ENCODE assay signal across 15 cellular contexts in the genomic region with DNA sequence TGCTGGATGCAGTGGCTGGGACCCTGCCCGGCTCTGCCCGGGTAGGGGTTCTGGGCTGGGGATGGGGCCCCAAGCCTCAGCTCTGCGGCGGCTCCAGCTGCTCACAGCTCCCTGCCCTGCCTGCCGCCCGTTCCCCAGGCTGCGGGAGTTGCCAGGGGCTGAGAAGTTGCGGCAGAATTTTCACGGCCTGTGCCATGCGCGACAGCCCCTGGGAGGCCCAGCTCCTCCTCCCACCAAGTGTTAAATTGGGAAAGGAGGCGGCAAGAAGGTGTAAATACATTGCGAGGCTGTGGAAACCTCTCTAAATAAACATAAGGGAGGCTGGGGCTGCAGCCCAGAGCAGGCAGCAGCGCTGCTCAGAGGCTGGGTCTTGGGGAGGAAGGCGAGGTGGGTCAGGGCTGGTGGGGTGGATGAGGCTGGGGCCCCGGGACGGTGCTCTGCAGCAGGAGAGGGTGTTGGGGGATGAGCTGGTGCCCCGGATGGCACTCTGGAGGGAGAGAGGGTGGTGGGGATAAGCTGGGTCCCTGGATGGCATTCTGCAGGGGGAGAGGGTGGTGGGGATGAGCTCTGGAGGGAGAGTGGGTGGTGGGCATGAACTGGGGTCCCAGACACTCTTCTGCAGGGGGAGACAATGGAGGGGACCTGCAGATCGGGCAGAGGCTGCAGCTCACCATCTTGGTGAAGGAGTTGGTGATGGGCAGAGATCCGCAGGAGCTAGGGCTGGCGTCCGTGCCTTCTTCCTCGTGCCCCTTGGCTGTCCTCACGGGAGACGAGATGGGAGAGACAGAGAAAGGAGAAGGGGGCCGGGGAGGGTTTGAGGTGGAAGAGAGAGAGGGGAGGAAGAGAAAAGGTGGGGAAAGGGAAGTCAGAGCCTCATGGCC.
DNase-seq lines count a peak whose midpoint lies in the region; ATAC-seq and TF ChIP-seq lines count a peak whose summit lies in the region.
"Had no signal": no experiment of that assay in that cellular context is flagged by ENCODE, and none has a peak within 500 bp of the region (broad histone marks: within the 10 kb centered on the region; RNA-seq: fewer than 3 reads in every experiment).

No MANE protein-coding gene starts in this region.

- POLR2A ChIA-PET in activated naive CD8-positive, alpha-beta T cell treated with anti-CD3 and anti-CD28 coated beads, Interleukin-2, amount 10 ng/mL, durations not matched to agents 7 days and 5 days (lab: Charles Lee): no interaction called here

- no peak for ATAC-seq in activated naive CD8-positive, alpha-beta T cell treated with anti-CD3 and anti-CD28 coated beads, Interleukin-2, amount 10 ng/mL, durations not matched to agents 7 days and 5 days (ENCODE audit: low read depth)
- ATAC-seq in HG03442 (IDR thresholded peaks at IDR 0.05; ENCODE audit: unreplicated experiment): no peak
- no peak for ATAC-seq in HG03175 (IDR thresholded peaks at IDR 0.05; ENCODE audit: unreplicated experiment)
- ATAC-seq: esophagus mucosa had no signal

- H3K4me3 Mint-ChIP-seq in activated naive CD8-positive, alpha-beta T cell treated with anti-CD3 and anti-CD28 coated beads, Interleukin-2, amount 10 ng/mL, durations not matched to agents 7 days and 5 days: no peak overlapping the region
- H3K4me3 Mint-ChIP-seq in neural progenitor cell: no peak overlapping the region
- H3K4me3 Mint-ChIP-seq: CD4-positive, alpha-beta memory T cell; dendritic cell treated with granulocyte-macrophage colony-stimulating factor and Interleukin-4, amounts not matched to agents 40 ng/mL and 50 ng/mL, for 4 days had no signal

- H3K9me3 Mint-ChIP-seq in activated naive CD8-positive, alpha-beta T cell treated with anti-CD3 and anti-CD28 coated beads, Interleukin-2, amount 10 ng/mL, durations not matched to agents 7 days and 5 days: no peaks in the 10 kb centered on the region
- no peaks in the 10 kb centered on the region for H3K9me3 Mint-ChIP-seq in neural progenitor cell
- H3K9me3 Mint-ChIP-seq: CD4-positive, alpha-beta memory T cell; dendritic cell treated with granulocyte-macrophage colony-stimulating factor and Interleukin-4, amounts not matched to agents 40 ng/mL and 50 ng/mL, for 4 days had no signal

- peak overlapping the region; percentile 58 for H3K27ac Mint-ChIP-seq in activated naive CD8-positive, alpha-beta T cell treated with anti-CD3 and anti-CD28 coated beads, Interleukin-2, amount 10 ng/mL, durations not matched to agents 7 days and 5 days
- H3K27ac Mint-ChIP-seq in neural progenitor cell: no peak overlapping the region
- H3K27ac Mint-ChIP-seq: dendritic cell treated with granulocyte-macrophage colony-stimulating factor and Interleukin-4, amounts not matched to agents 40 ng/mL and 50 ng/mL, for 4 days had no signal

- H3K79me2 ChIP-seq in neural progenitor cell (ENCODE audit: low read depth): no peaks in the 10 kb centered on the region

- no peak overlapping the region for H2AFZ ChIP-seq in neural progenitor cell (replicated peaks)

- no peak overlapping the region for H3K27ac ChIP-seq in neural progenitor cell
- no peak overlapping the region for H3K27ac ChIP-seq in caudate nucleus (ENCODE audit: low read depth, low read length)
- H3K27ac ChIP-seq: upper lobe of left lung had no signal

- TF ChIP-seq CTCF in neural progenitor cell (IDR thresholded peaks at IDR 0.05): no peak

- peak overlapping the region; percentile 58 for H3K9ac ChIP-seq in neural progenitor cell

- H3K27me3 ChIP-seq in neural progenitor cell: no peaks in the 10 kb centered on the region
- H3K27me3 ChIP-seq: upper lobe of left lung had no signal

- no peaks in the 10 kb centered on the region for H3K9me3 ChIP-seq in neural progenitor cell (ENCODE audit: low read depth)
- H3K9me3 ChIP-seq: upper lobe of left lung had no signal

- H3K4me1 ChIP-seq in neural progenitor cell: no peaks in the 10 kb centered on the region
- H3K4me1 ChIP-seq: upper lobe of left lung had no signal

- no peaks in the 10 kb centered on the region for H3K27me3 Mint-ChIP-seq in activated naive CD8-positive, alpha-beta T cell treated with anti-CD3 and anti-CD28 coated beads, Interleukin-2, amount 10 ng/mL, durations not matched to agents 7 days and 5 days
- H3K27me3 Mint-ChIP-seq in neural progenitor cell (ENCODE audit: insufficient read depth, low read depth): peaks cover 11% of the 10 kb centered on the region
- H3K27me3 Mint-ChIP-seq: CD4-positive, alpha-beta memory T cell had no signal

- H3K4me3 ChIP-seq in neural progenitor cell: no peak overlapping the region
- H3K4me3 ChIP-seq: upper lobe of left lung had no signal

- H3K36me3 ChIP-seq in neural progenitor cell: no peaks in the 10 kb centered on the region
- H3K36me3 ChIP-seq: upper lobe of left lung had no signal

- DNase-seq in NCI-H1105 treated with DMSO at 0.1 percent for 48 hours (lab: John Stamatoyannopoulos, UW): peak; percentile 64
- no peak for DNase-seq in NCI-H1105 (lab: John Stamatoyannopoulos, UW)
- peak; percentile 73 for DNase-seq in COLO668 (lab: John Stamatoyannopoulos, UW; ENCODE audit: unreplicated experiment)
- peak; percentile 24 for DNase-seq in activated naive CD8-positive, alpha-beta T cell treated with anti-CD3 and anti-CD28 coated beads, Interleukin-2, amount 10 ng/mL, durations not matched to agents 7 days and 5 days
- DNase-seq in neural progenitor cell (ENCODE audit: low spot score): no peak
- DNase-seq in caudate nucleus (lab: John Stamatoyannopoulos, UW): no peak
- DNase-seq: activated CD4-positive, alpha-beta T cell treated with anti-CD3 and anti-CD28 coated beads, Interleukin-2, amount 50 U/mL, for 48 hours; CD4-positive, alpha-beta memory T cell; NK-92 treated with Interleukin-12 subunit alpha and Interleukin-12 subunit beta, amount 100 ng/mL, for 24 hours; SIG-M5 had no signal

- no peaks in the 10 kb centered on the region for H3K4me1 Mint-ChIP-seq in activated naive CD8-positive, alpha-beta T cell treated with anti-CD3 and anti-CD28 coated beads, Interleukin-2, amount 10 ng/mL, durations not matched to agents 7 days and 5 days
- H3K4me1 Mint-ChIP-seq in neural progenitor cell: peaks cover 12% of the 10 kb centered on the region
- H3K4me1 Mint-ChIP-seq: CD4-positive, alpha-beta memory T cell had no signal

- H3K4me2 ChIP-seq in neural progenitor cell: no peak overlapping the region

- H3K36me3 Mint-ChIP-seq in activated naive CD8-positive, alpha-beta T cell treated with anti-CD3 and anti-CD28 coated beads, Interleukin-2, amount 10 ng/mL, durations not matched to agents 7 days and 5 days: peaks cover 19% of the 10 kb centered on the region
- no peaks in the 10 kb centered on the region for H3K36me3 Mint-ChIP-seq in neural progenitor cell

- H4K20me1 ChIP-seq in neural progenitor cell (ENCODE audit: low read depth): no peaks in the 10 kb centered on the region

- H3F3A ChIP-seq in neural progenitor cell (ENCODE audit: low read depth): no peaks in the 10 kb centered on the region

Comparison
In these comparisons a context has a peak if more than half of its experiments do, and no peak if none do; other contexts are left out.
1. DNase-seq: peak in NCI-H1105 treated with DMSO at 0.1 percent for 48 hours (single experiment), COLO668 (single experiment) and activated naive CD8-positive, alpha-beta T cell treated with anti-CD3 and anti-CD28 coated beads, Interleukin-2, amount 10 ng/mL, durations not matched to agents 7 days and 5 days (single experiment); none in NCI-H1105 (single experiment), neural progenitor cell (single experiment) and caudate nucleus (0 of 61).